ENCODE assay signal across 16 cellular contexts in the genomic region with DNA sequence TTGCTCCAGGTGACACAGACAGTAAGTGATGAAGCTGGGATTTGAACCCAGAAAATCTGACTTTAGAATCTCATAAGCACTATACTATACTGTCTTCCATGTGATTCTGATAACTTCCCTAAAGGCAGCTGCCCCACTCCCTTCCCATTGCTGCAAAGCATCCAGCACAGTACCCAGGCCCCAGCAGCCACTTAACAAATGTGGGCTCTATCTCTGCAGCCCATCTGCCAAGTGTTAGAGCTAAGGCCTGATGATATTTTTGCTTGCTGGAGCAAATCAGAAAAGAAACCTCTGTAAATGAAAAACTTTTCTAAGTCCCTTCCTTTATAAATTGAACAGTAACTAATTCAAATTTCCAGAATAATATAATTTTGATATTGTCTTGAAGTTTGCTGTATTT.
A peak's percentile ranks its signal among the peaks of the same experiment; 100 is the strongest.
DNase-seq lines count a peak whose midpoint lies in the region; ATAC-seq and TF ChIP-seq lines count a peak whose summit lies in the region.
"Had no signal": no experiment of that assay in that cellular context is flagged by ENCODE, and none has a peak within 500 bp of the region (broad histone marks: within the 10 kb centered on the region; RNA-seq: fewer than 3 reads in every experiment).

No MANE protein-coding gene starts in this region.

- H3K9me3 Mint-ChIP-seq in endothelial cell (ENCODE audit: unreplicated experiment), result no peaks in the 10 kb centered on the region
- H3K9me3 Mint-ChIP-seq: HFFc6 had no signal

- H3K36me3 Mint-ChIP-seq in endothelial cell (ENCODE audit: low read depth, unreplicated experiment), result peaks cover 8% of the 10 kb centered on the region

- ATAC-seq in GM21515 (IDR thresholded peaks at IDR 0.05; ENCODE audit: unreplicated experiment) (no peak), GM21390 (IDR thresholded peaks at IDR 0.05; ENCODE audit: unreplicated experiment) (no peak)

- H3K4me1 Mint-ChIP-seq in endothelial cell (ENCODE audit: unreplicated experiment), result peaks cover 26% of the 10 kb centered on the region

- DNase-seq in NCI-H524 (lab: John Stamatoyannopoulos, UW), result peak; percentile 11 to 21
- DNase-seq in NCI-H524 treated with DMSO at 0.1 percent for 48 hours (lab: John Stamatoyannopoulos, UW), result no peak
- peak; percentile 54 for DNase-seq in KBM-7
- DNase-seq in UCSD-AML1 (lab: John Stamatoyannopoulos, UW; ENCODE audit: unreplicated experiment), result peak; percentile 22
- no peak for DNase-seq in endothelial cell (ENCODE audit: low spot score)
- no peak for DNase-seq in NCI-H2107 (lab: John Stamatoyannopoulos, UW)
- DNase-seq: 8988T; C1 segment of cervical spinal cord; CD4-positive, alpha-beta T cell; COR-L47; DMS53; GF-D8; HCEC 1CT; HFFc6 had no signal

- peaks cover 1% of the 10 kb centered on the region for H3K27me3 Mint-ChIP-seq in endothelial cell (ENCODE audit: unreplicated experiment)
- H3K27me3 Mint-ChIP-seq: CD4-positive, alpha-beta T cell had no signal

- no peak for TF ChIP-seq CTCF in endothelial cell (IDR thresholded peaks at IDR 0.05; ENCODE audit: unreplicated experiment)

- H3K4me3 Mint-ChIP-seq in endothelial cell (ENCODE audit: unreplicated experiment), result no peak overlapping the region
- H3K4me3 Mint-ChIP-seq: CD4-positive, alpha-beta T cell; HFFc6 had no signal

- H3K27ac Mint-ChIP-seq in endothelial cell (ENCODE audit: unreplicated experiment), result peak overlapping the region; percentile 42
- H3K27ac Mint-ChIP-seq: CD4-positive, alpha-beta T cell; HFFc6 had no signal

- in situ Hi-C loops in KBM-7 (cut with MboI; ENCODE audit: low pct_unique_long_range_greater_than_20kb, low sequenced_read_pairs), result no loop called here

Comparison
In these comparisons a context has a peak if more than half of its experiments do, and no peak if none do; other contexts are left out.
1. DNase-seq: peak in NCI-H524 (2 of 2), KBM-7 (single experiment) and UCSD-AML1 (single experiment); none in NCI-H524 treated with DMSO at 0.1 percent for 48 hours (single experiment), endothelial cell (single experiment) and NCI-H2107 (single experiment).